In genomic region chr4:24979554-24979953, GRCh38 we compare ENCODE assay signal across 8 cellular contexts. TPM values are rescaled to one million over a fixed set of nuclear protein-coding genes. Genes with fewer than 3 reads are reported as not detected.
A peak's percentile ranks its signal among the peaks of the same experiment; 100 is the strongest.
DNase-seq lines count a peak whose midpoint lies in the region; ATAC-seq and TF ChIP-seq lines count a peak whose summit lies in the region.
"Had no signal": no experiment of that assay in that cellular context is flagged by ENCODE, and none has a peak within 500 bp of the region (broad histone marks: within the 10 kb centered on the region; RNA-seq: fewer than 3 reads in every experiment).

No MANE protein-coding gene starts in this region.

- TF ChIP-seq CTCF in tibial artery (IDR thresholded peaks at IDR 0.05), result no peak

- ATAC-seq in left lobe of liver (peak; percentile 68), HG03175 (IDR thresholded peaks at IDR 0.05; ENCODE audit: unreplicated experiment) (no peak), HG02642 (IDR thresholded peaks at IDR 0.05; ENCODE audit: poor library complexity, unreplicated experiment) (no peak)

- H3K4me1 ChIP-seq in adipocyte (ENCODE audit: control insufficient read depth, insufficient read depth, low read length) (peaks cover 15% of the 10 kb centered on the region), tibial artery (peaks cover 0 to 4% (median 0%) of the 10 kb centered on the region in 4 donors)

- DNase-seq in Kasumi-1 (lab: John Stamatoyannopoulos, UW) (peak; percentile 95 to 96), adipocyte (ENCODE audit: low read depth) (no peak), left lobe of liver (ENCODE audit: low spot score) (peak; percentile 52), tibial artery (peak; percentile 70 to 75), dedifferentiated amniotic fluid mesenchymal stem cell (ENCODE audit: extremely low spot score) (no peak)

- H3K9me3 ChIP-seq in adipocyte (ENCODE audit: control insufficient read depth, low read length) (no peaks in the 10 kb centered on the region), tibial artery (no peaks in the 10 kb centered on the region)

- H3K27ac ChIP-seq in tibial artery, result peak overlapping the region in 1 of 2 donors; percentile 45

- H3K9ac ChIP-seq in adipocyte (ENCODE audit: low read length), result peak overlapping the region; percentile 76

- H3K27me3 ChIP-seq in adipocyte (replicated peaks; ENCODE audit: control insufficient read depth, insufficient read depth, low read length) (no peaks in the 10 kb centered on the region), tibial artery (no peaks in the 10 kb centered on the region)

- H3K4me3 ChIP-seq in adipocyte (ENCODE audit: low read length) (peak overlapping the region; percentile 75), tibial artery (peak overlapping the region; percentile 9 to 23)

- intact Hi-C loops in tibial artery (cut with DNase I; ENCODE audit: low total_unique reads), result loop anchor here (10.0 kb wide), 1 partner anchor 495 kb away; no protein-coding TSS in a partner anchor

- no peaks in the 10 kb centered on the region for H3K36me3 ChIP-seq in adipocyte (ENCODE audit: control insufficient read depth, insufficient read depth, low read length, severe bottlenecking)
- no peaks in the 10 kb centered on the region for H3K36me3 ChIP-seq in tibial artery

RNA-seq across cellular contexts. Expression of gene LGI2, which starts 51.2 kb away (rescaled TPM):
- total RNA-seq in left lobe of liver, result 0.13 TPM
- total RNA-seq: activated CD4-positive, alpha-beta T cell treated with anti-CD3 and anti-CD28 coated beads for 36 hours had no signal

Comparison
In these comparisons a context has a peak if more than half of its experiments do, and no peak if none do; other contexts are left out.
1. DNase-seq: peak in Kasumi-1 (2 of 2), left lobe of liver (single experiment) and tibial artery (2 of 2); none in adipocyte (single experiment) and dedifferentiated amniotic fluid mesenchymal stem cell (single experiment).